ENCODE assay signal across 25 cellular contexts in genomic region chr6:129215916-129216525, GRCh38.
DNase-seq lines count a peak whose midpoint lies in the region; ATAC-seq, FAIRE-seq and TF ChIP-seq lines count a peak whose summit lies in the region.
"Had no signal": no experiment of that assay in that cellular context is flagged by ENCODE, and none has a peak within 500 bp of the region (broad histone marks: within the 10 kb centered on the region; RNA-seq: fewer than 3 reads in every experiment).

No MANE protein-coding gene starts in this region.

- H3K36me3 ChIP-seq in astrocyte (ENCODE audit: insufficient read depth, low read length) (no peaks in the 10 kb centered on the region), pancreas (no peaks in the 10 kb centered on the region), ovary (no peaks in the 10 kb centered on the region)
- H3K36me3 ChIP-seq: SJCRH30 had no signal

- H3K27me3 Mint-ChIP-seq in HFFc6 (ENCODE audit: insufficient read depth) = no peaks in the 10 kb centered on the region
- H3K27me3 Mint-ChIP-seq in astrocyte (ENCODE audit: low read depth, unreplicated experiment) = no peaks in the 10 kb centered on the region
- H3K27me3 Mint-ChIP-seq: CD4-positive, alpha-beta memory T cell had no signal

- TF ChIP-seq CTCF in HFFc6 (IDR thresholded peaks at IDR 0.05) (no peak), astrocyte (IDR thresholded peaks at IDR 0.05; ENCODE audit: insufficient read depth, low read depth, low read length) (no peak), pancreas (IDR thresholded peaks at IDR 0.05) (no peak), ovary (IDR thresholded peaks at IDR 0.05) (no peak)

- H4K20me1 ChIP-seq in astrocyte (ENCODE audit: insufficient read depth, low read length) = no peaks in the 10 kb centered on the region

- H3K4me3 ChIP-seq in astrocyte (ENCODE audit: insufficient read depth, low read depth, low read length) = no peak overlapping the region
- H3K4me3 ChIP-seq in pancreas = no peak overlapping the region
- no peak overlapping the region for H3K4me3 ChIP-seq in ovary
- H3K4me3 ChIP-seq: A549, SJCRH30 had no signal

- no peak for TF ChIP-seq EP300 in ovary (IDR thresholded peaks at IDR 0.05)

- H3K4me2 ChIP-seq in astrocyte (ENCODE audit: low read length) = no peak overlapping the region
- H3K4me2 ChIP-seq: A549 had no signal

- peak; percentile 23 for DNase-seq in HFFc6
- no peak for DNase-seq in astrocyte (ENCODE audit: low read depth)
- DNase-seq in fibroblast of the conjunctiva (ENCODE audit: low read depth) = peak; percentile 4
- DNase-seq in pancreas = no peak
- DNase-seq in NCI-H1436 treated with DMSO at 0.1 percent for 48 hours (lab: John Stamatoyannopoulos, UW) = no peak
- DNase-seq in ovary = no peak
- DNase-seq: C1 segment of cervical spinal cord; CD4-positive, alpha-beta memory T cell; COR-L47; DMS53; GDM1; Karpas-422; NCI-H1092 treated with DMSO at 0.1 percent for 48 hours; NCI-H1436; NCI-H1930; NCI-H2107; NCI-H446; NCI-H524 treated with DMSO at 0.1 percent for 48 hours; NCI-H774; SJCRH30 had no signal

- H2AFZ ChIP-seq in astrocyte (ENCODE audit: low read depth, low read length) = no peak overlapping the region

- H3K36me3 Mint-ChIP-seq in HFFc6 (ENCODE audit: low read depth) (no peaks in the 10 kb centered on the region), astrocyte (ENCODE audit: low read depth, unreplicated experiment) (no peaks in the 10 kb centered on the region)
- H3K36me3 Mint-ChIP-seq: CD4-positive, alpha-beta memory T cell had no signal

- H3K4me1 ChIP-seq in astrocyte (ENCODE audit: insufficient read depth, low read length) (no peaks in the 10 kb centered on the region), pancreas (no peaks in the 10 kb centered on the region), ovary (ENCODE audit: insufficient read depth) (no peaks in the 10 kb centered on the region)
- H3K4me1 ChIP-seq: A549, SJCRH30 had no signal

- no peaks in the 10 kb centered on the region for H3K27me3 ChIP-seq in astrocyte (ENCODE audit: insufficient read depth, low read length)
- H3K27me3 ChIP-seq in pancreas = no peaks in the 10 kb centered on the region
- no peaks in the 10 kb centered on the region for H3K27me3 ChIP-seq in ovary
- H3K27me3 ChIP-seq: SJCRH30 had no signal

- H3K9me3 ChIP-seq in astrocyte (ENCODE audit: insufficient read depth, low read depth, low read length) = no peaks in the 10 kb centered on the region
- H3K9me3 ChIP-seq in pancreas = no peaks in the 10 kb centered on the region
- H3K9me3 ChIP-seq in ovary = no peaks in the 10 kb centered on the region
- H3K9me3 ChIP-seq: A549 had no signal

- H3K4me3 Mint-ChIP-seq in HFFc6 (no peak overlapping the region; the same call in 1 of the 2 replicates), astrocyte (ENCODE audit: unreplicated experiment) (no peak overlapping the region)
- H3K4me3 Mint-ChIP-seq: CD4-positive, alpha-beta memory T cell had no signal

- peak; percentile 20 for FAIRE-seq in astrocyte (lab: Jason Lieb, UNC)
- peak; percentile 9 for FAIRE-seq in pancreas (lab: Jason Lieb, UNC)
- FAIRE-seq: A549, GM12891, GM19239, H54 had no signal

- H3K9me3 Mint-ChIP-seq in HFFc6 = no peaks in the 10 kb centered on the region
- no peaks in the 10 kb centered on the region for H3K9me3 Mint-ChIP-seq in astrocyte (ENCODE audit: unreplicated experiment)
- H3K9me3 Mint-ChIP-seq: CD4-positive, alpha-beta memory T cell had no signal

- H3K27ac Mint-ChIP-seq in HFFc6 (peak overlapping the region; percentile 36), astrocyte (ENCODE audit: unreplicated experiment) (no peak overlapping the region)
- H3K27ac Mint-ChIP-seq: CD4-positive, alpha-beta memory T cell had no signal

- no peak for ATAC-seq in pancreas
- ATAC-seq in activated CD4-positive, CD25-positive, alpha-beta regulatory T cell treated with anti-CD3 and anti-CD28 coated beads, Interleukin-2, amount 50 U/mL, for 24 hours = no peak
- ATAC-seq: A549 had no signal

- H3K9ac ChIP-seq in astrocyte (ENCODE audit: low read length) = no peak overlapping the region

- no peaks in the 10 kb centered on the region for H3K79me2 ChIP-seq in astrocyte (ENCODE audit: insufficient read depth, low read length)

- intact Hi-C loops in pancreas (cut with DNase I) (no loop called here), ovary (cut with DNase I) (no loop called here)

- TF ChIP-seq POLR2A in ovary (IDR thresholded peaks at IDR 0.05) = no peak

- WGBS in pancreas, 2 donors = 10 to 19% methylated on average over 1 of the region's 1 CpG
- 61 to 70% (median 61%) methylated on average over 1 of the region's 1 CpG for WGBS in ovary, 3 donors

- H3K27ac ChIP-seq in astrocyte (ENCODE audit: low read depth, low read length) (no peak overlapping the region), pancreas (no peak overlapping the region), ovary (no peak overlapping the region)
- H3K27ac ChIP-seq: A549, SJCRH30 had no signal

- H3K4me1 Mint-ChIP-seq in HFFc6 (ENCODE audit: low read depth) (peaks cover 40% of the 10 kb centered on the region), astrocyte (ENCODE audit: low read depth, unreplicated experiment) (peaks cover 3% of the 10 kb centered on the region)
- H3K4me1 Mint-ChIP-seq: CD4-positive, alpha-beta memory T cell had no signal

Comparison
In these comparisons a context has a peak if more than half of its experiments do, and no peak if none do; other contexts are left out.
1. DNase-seq: peak in HFFc6 (single experiment) and fibroblast of the conjunctiva (single experiment); none in astrocyte (single experiment), pancreas (0 of 6), NCI-H1436 treated with DMSO at 0.1 percent for 48 hours (single experiment) and ovary (0 of 5).